Comparison of ENCODE assay signal across 8 cellular contexts in genomic region chr22:31347251-31348008, GRCh38. TPM values are rescaled to one million over a fixed set of nuclear protein-coding genes. Genes with fewer than 3 reads are reported as not detected.
DNase-seq lines count a peak whose midpoint lies in the region; ATAC-seq and TF ChIP-seq lines count a peak whose summit lies in the region.

No MANE protein-coding gene starts in this region.

- H3K9me3 ChIP-seq in RWPE2 (ENCODE audit: severe bottlenecking), result no peaks in the 10 kb centered on the region

- H3K4me1 Mint-ChIP-seq in IgD-negative memory B cell (peaks cover 22 to 26% (median 23%) of the 10 kb centered on the region in 3 donors), nephron progenitor cell (peaks cover 44% of the 10 kb centered on the region)

- H3K27me3 Mint-ChIP-seq in IgD-negative memory B cell, result no peaks in the 10 kb centered on the region
- H3K27me3 Mint-ChIP-seq in nephron progenitor cell (ENCODE audit: low read depth, poor library complexity), result peaks cover 3% of the 10 kb centered on the region

- no peaks in the 10 kb centered on the region for H3K27me3 ChIP-seq in RWPE2 (ENCODE audit: insufficient read depth, poor library complexity, severe bottlenecking)

- peak overlapping the region; percentile 73 to 94 (median 86) for H3K27ac Mint-ChIP-seq in IgD-negative memory B cell
- H3K27ac Mint-ChIP-seq in nephron progenitor cell, result peak overlapping the region; percentile 91

- no peak for TF ChIP-seq CTCF in RWPE2 (IDR thresholded peaks at IDR 0.05; ENCODE audit: poor library complexity, severe bottlenecking)
- no peak for TF ChIP-seq CTCF in fibroblast of villous mesenchyme (IDR thresholded peaks at IDR 0.05; ENCODE audit: insufficient read depth, low read depth, low read length)
- no peak for TF ChIP-seq CTCF in nephron progenitor cell (IDR thresholded peaks at IDR 0.05)

- ATAC-seq in RWPE2 (ENCODE audit: low read depth), result peak; percentile 43

- H3K27ac ChIP-seq in RWPE2 (ENCODE audit: poor library complexity, severe bottlenecking) (peak overlapping the region; percentile 89), substantia nigra (ENCODE audit: low read depth, low read length, poor library complexity, severe bottlenecking) (peak overlapping the region; percentile 87)

- H3K9me3 Mint-ChIP-seq in IgD-negative memory B cell (no peaks in the 10 kb centered on the region), nephron progenitor cell (no peaks in the 10 kb centered on the region)

- H3K36me3 ChIP-seq in RWPE2 (ENCODE audit: low read depth), result peaks cover 26% of the 10 kb centered on the region

- DNase-seq in DMS53 (lab: John Stamatoyannopoulos, UW), result peak; percentile 73
- DNase-seq in RWPE2 (ENCODE audit: low spot score), result no peak
- peak; percentile 23 for DNase-seq in activated gamma-delta T cell treated with Interleukin-2 at 50 U/mL for 16 hours
- peak; percentile 78 for DNase-seq in fibroblast of villous mesenchyme (ENCODE audit: low read depth)
- peak; percentile 73 for DNase-seq in nephron progenitor cell
- peak in 42 of 49 donors; percentile 23 to 74 (median 58) for DNase-seq in substantia nigra (lab: John Stamatoyannopoulos, UW)
- no peak for DNase-seq in NCI-H187 (lab: John Stamatoyannopoulos, UW)

- peaks cover 18% of the 10 kb centered on the region for H3K4me1 ChIP-seq in RWPE2 (ENCODE audit: insufficient read depth, poor library complexity, severe bottlenecking)

- H3K36me3 Mint-ChIP-seq in IgD-negative memory B cell (no peaks in the 10 kb centered on the region), nephron progenitor cell (ENCODE audit: low read depth) (peaks cover 7% of the 10 kb centered on the region)

- peak overlapping the region; percentile 47 for H3K4me3 ChIP-seq in RWPE2 (ENCODE audit: severe bottlenecking)
- H3K4me3 ChIP-seq in fibroblast of villous mesenchyme (ENCODE audit: low read depth, low read length), result peak overlapping the region; percentile 70

- H3K4me3 Mint-ChIP-seq in IgD-negative memory B cell (peak overlapping the region; percentile 83 to 96 (median 91)), nephron progenitor cell (peak overlapping the region; percentile 87)

RNA-seq across cellular contexts. Expression of gene PATZ1, which starts 1.3 kb away (rescaled TPM):
- 11.5 TPM for polyA plus RNA-seq in IgD-negative memory B cell
- total RNA-seq in fibroblast of villous mesenchyme, result 15.1 and 19.0 TPM in 2 replicates

RNA-seq across cellular contexts. Expression of gene DRG1, which starts 52.0 kb away (rescaled TPM):
- 88.7 TPM for polyA plus RNA-seq in IgD-negative memory B cell
- 75.4 and 92.8 TPM in 2 replicates for total RNA-seq in fibroblast of villous mesenchyme

RNA-seq across cellular contexts. Expression of gene PIK3IP1, which starts 55.1 kb away (rescaled TPM):
- 88.7 TPM for polyA plus RNA-seq in IgD-negative memory B cell
- total RNA-seq in fibroblast of villous mesenchyme, result 11.2 and 18.0 TPM in 2 replicates

Comparison
In these comparisons a context has a peak if more than half of its experiments do, and no peak if none do; other contexts are left out.
1. DNase-seq: peak in DMS53 (single experiment), activated gamma-delta T cell treated with Interleukin-2 at 50 U/mL for 16 hours (single experiment), fibroblast of villous mesenchyme (single experiment), nephron progenitor cell (single experiment) and substantia nigra (42 of 49); none in RWPE2 (single experiment) and NCI-H187 (0 of 2).